ENCODE assay signal across 8 cellular contexts in genomic region chr7:36526720-36527548, GRCh38.
DNase-seq lines count a peak whose midpoint lies in the region; ATAC-seq and TF ChIP-seq lines count a peak whose summit lies in the region.

No MANE protein-coding gene starts in this region.

- POLR2A ChIA-PET in BJ (lab: Charles Lee) = no interaction called here

- H3K27me3 ChIP-seq in BJ (ENCODE audit: control insufficient read depth, insufficient read depth, low read length) = peaks cover 5% of the 10 kb centered on the region; the same call in 1 of the 2 replicates

- CTCF ChIA-PET in BJ (lab: Yijun Ruan, JAX) = interaction anchor here (2.3 kb wide), 1 partner anchor 143 kb away, joined by 11 read pairs; no protein-coding TSS in a partner anchor

- H3K27ac ChIP-seq in epithelial cell of prostate = peak overlapping the region; percentile 52

- TF ChIP-seq CTCF in BJ (IDR thresholded peaks at IDR 0.05; ENCODE audit: insufficient read depth, low read depth, low read length) = no peak

- ATAC-seq in GM21619 (IDR thresholded peaks at IDR 0.05; ENCODE audit: unreplicated experiment) (peak; percentile 80), Right ventricle myocardium inferior (no peak)

- no peaks in the 10 kb centered on the region for H3K36me3 ChIP-seq in BJ (ENCODE audit: control insufficient read depth, insufficient read depth, low read length)

- DNase-seq in BJ (ENCODE audit: low read depth) (peak; percentile 20), NCI-H1105 (lab: John Stamatoyannopoulos, UW) (peak; percentile 18), epithelial cell of prostate (ENCODE audit: low read depth, low spot score) (peak; percentile 63), Right ventricle myocardium inferior (ENCODE audit: missing footprints) (no peak), iPS-NIHi7 (ENCODE audit: extremely low spot score) (no peak), NCI-H526 (lab: John Stamatoyannopoulos, UW) (no peak)
- DNase-seq in stimulated activated CD4-positive, alpha-beta T cell treated with anti-CD3 and anti-CD28 coated beads, Interleukin-4, amount 100 ng/mL, for 24 hours = no peak

- intact Hi-C loops in Right ventricle myocardium inferior (cut with DNase I) = no loop called here

- no peak overlapping the region for H3K4me3 ChIP-seq in BJ (ENCODE audit: low read depth, low read length)

Comparison
In these comparisons a context has a peak if more than half of its experiments do, and no peak if none do; other contexts are left out.
1. DNase-seq: peak in BJ (single experiment), NCI-H1105 (single experiment) and epithelial cell of prostate (single experiment); none in stimulated activated CD4-positive, alpha-beta T cell treated with anti-CD3 and anti-CD28 coated beads, Interleukin-4, amount 100 ng/mL, for 24 hours (single experiment), Right ventricle myocardium inferior (single experiment), iPS-NIHi7 (single experiment) and NCI-H526 (0 of 2).